ENCODE assay signal across 14 cellular contexts in the genomic region with DNA sequence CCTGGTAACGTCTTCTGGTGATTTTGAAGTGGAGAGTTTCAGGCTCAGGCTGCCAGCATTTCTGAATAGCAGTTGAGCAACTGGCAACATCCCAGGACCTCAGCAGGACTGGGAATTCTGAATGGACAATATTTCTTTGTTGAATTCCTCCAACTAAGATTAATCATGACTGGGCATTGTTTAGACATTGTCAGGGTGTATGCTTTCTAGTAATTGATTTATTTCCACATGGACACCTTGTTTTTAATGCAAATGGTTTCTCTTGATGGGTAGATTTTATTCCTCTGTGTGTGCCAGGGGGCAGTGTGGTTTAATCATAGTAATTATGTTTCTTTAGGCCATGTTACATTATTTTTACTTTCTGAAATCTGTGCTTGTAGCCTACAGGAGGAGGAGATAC.
A peak's percentile ranks its signal among the peaks of the same experiment; 100 is the strongest.
DNase-seq lines count a peak whose midpoint lies in the region; ATAC-seq and TF ChIP-seq lines count a peak whose summit lies in the region.
"Had no signal": no experiment of that assay in that cellular context is flagged by ENCODE, and none has a peak within 500 bp of the region (broad histone marks: within the 10 kb centered on the region; RNA-seq: fewer than 3 reads in every experiment).

No MANE protein-coding gene starts in this region.

- peaks cover 2% of the 10 kb centered on the region; the same call in 1 of the 2 replicates for H3K27me3 Mint-ChIP-seq in HFFc6 (ENCODE audit: insufficient read depth)
- H3K27me3 Mint-ChIP-seq: activated CD4-positive, alpha-beta memory T cell treated with anti-CD3 and anti-CD28 coated beads for 36 hours; CD4-positive, alpha-beta T cell had no signal

- no peaks in the 10 kb centered on the region for H3K9me3 Mint-ChIP-seq in HFFc6

- H3K4me3 Mint-ChIP-seq in HFFc6, result no peak overlapping the region
- H3K4me3 Mint-ChIP-seq: activated CD4-positive, alpha-beta memory T cell treated with anti-CD3 and anti-CD28 coated beads for 36 hours; CD4-positive, alpha-beta T cell; T-helper 2 cell treated with Interferon-gamma antibody and Interleukin-4, amounts not matched to agents 5 μg/mL and 100 μg/mL, for 36 hours had no signal

- H3K27ac Mint-ChIP-seq in HFFc6, result no peak overlapping the region
- H3K27ac Mint-ChIP-seq: activated CD4-positive, alpha-beta memory T cell treated with anti-CD3 and anti-CD28 coated beads for 36 hours; CD4-positive, alpha-beta T cell; T-helper 2 cell treated with Interferon-gamma antibody and Interleukin-4, amounts not matched to agents 5 μg/mL and 100 μg/mL, for 36 hours had no signal

- peak; percentile 46 for ATAC-seq in sciatic nerve

- no peak overlapping the region for H3K4me3 ChIP-seq in foreskin fibroblast (ENCODE audit: low read depth in 1 of 2, low read length in 2 of 2)

- no peak for DNase-seq in HFFc6
- DNase-seq in amygdala (lab: John Stamatoyannopoulos, UW), result peak in 35 of 56 donors; percentile 0 to 63 (median 6)
- peak in 35 of 51 donors; percentile 0 to 61 (median 9) for DNase-seq in hypothalamus (lab: John Stamatoyannopoulos, UW)
- no peak for DNase-seq in sciatic nerve (ENCODE audit: low spot score)
- no peak for DNase-seq in activated effector memory CD4-positive, alpha-beta T cell treated with Interleukin-2 at 50 U/mL for 16 hours
- DNase-seq in activated naive CD4-positive, alpha-beta T cell treated with anti-CD3 and anti-CD28 coated beads, Interleukin-2, amount 50 U/mL, for 16 hours, result no peak
- DNase-seq in foreskin fibroblast, result no peak
- no peak for DNase-seq in GDM1 (lab: John Stamatoyannopoulos, UW)
- DNase-seq: activated CD4-positive, alpha-beta memory T cell treated with anti-CD3 and anti-CD28 coated beads for 36 hours; activated effector memory CD4-positive, alpha-beta T cell treated with anti-CD3 and anti-CD28 coated beads, Interleukin-2, amount 50 U/mL, for 16 hours; CD4-positive, alpha-beta T cell; central memory CD4-positive, alpha-beta T cell; RPMI8226 had no signal

- peaks cover 30% of the 10 kb centered on the region for H3K4me1 Mint-ChIP-seq in HFFc6 (ENCODE audit: low read depth)

- no peaks in the 10 kb centered on the region for H3K36me3 Mint-ChIP-seq in HFFc6 (ENCODE audit: low read depth)
- H3K36me3 Mint-ChIP-seq: activated CD4-positive, alpha-beta memory T cell treated with anti-CD3 and anti-CD28 coated beads for 36 hours had no signal

- intact Hi-C loops in sciatic nerve (cut with DNase I), result no loop called here

- TF ChIP-seq CTCF in HFFc6 (IDR thresholded peaks at IDR 0.05), result peak; percentile 54
- TF ChIP-seq CTCF in foreskin fibroblast (IDR thresholded peaks at IDR 0.05; ENCODE audit: low read depth, low read length), result no peak

Comparison
In these comparisons a context has a peak if more than half of its experiments do, and no peak if none do; other contexts are left out.
1. DNase-seq: peak in amygdala (35 of 56) and hypothalamus (35 of 51); none in HFFc6 (single experiment), sciatic nerve (single experiment), activated effector memory CD4-positive, alpha-beta T cell treated with Interleukin-2 at 50 U/mL for 16 hours (single experiment), activated naive CD4-positive, alpha-beta T cell treated with anti-CD3 and anti-CD28 coated beads, Interleukin-2, amount 50 U/mL, for 16 hours (single experiment), foreskin fibroblast (0 of 2) and GDM1 (single experiment).